9 cellular contexts compared by ENCODE assay signal in genomic region chr10:22322663-22323160, GRCh38. TPM values are rescaled to one million over a fixed set of nuclear protein-coding genes. Genes with fewer than 3 reads are reported as not detected.
DNase-seq lines count a peak whose midpoint lies in the region; ATAC-seq lines count a peak whose summit lies in the region.
"Had no signal": no experiment of that assay in that cellular context is flagged by ENCODE, and none has a peak within 500 bp of the region (broad histone marks: within the 10 kb centered on the region; RNA-seq: fewer than 3 reads in every experiment).

No MANE protein-coding gene starts in this region.

- H3K9me3 Mint-ChIP-seq in activated CD4-positive, alpha-beta memory T cell treated with anti-CD3 and anti-CD28 coated beads, Interleukin-2, amount 10 ng/mL, durations not matched to agents 7 days and 5 days, result no peaks in the 10 kb centered on the region
- no peaks in the 10 kb centered on the region for H3K9me3 Mint-ChIP-seq in stimulated activated naive B cell treated with anti-CD40 and anti-IgM and Interleukin-4, amounts not matched to agents 10 μg/mL and 1 μg/mL and 100 μg/mL, for 72 hours

- H3K9me3 ChIP-seq in iPS-20b (ENCODE audit: insufficient read depth, low read depth, low read length), result no peaks in the 10 kb centered on the region

- peaks cover 32% of the 10 kb centered on the region for H3K27me3 Mint-ChIP-seq in activated CD4-positive, alpha-beta memory T cell treated with anti-CD3 and anti-CD28 coated beads, Interleukin-2, amount 10 ng/mL, durations not matched to agents 7 days and 5 days
- no peaks in the 10 kb centered on the region for H3K27me3 Mint-ChIP-seq in stimulated activated naive B cell treated with anti-CD40 and anti-IgM and Interleukin-4, amounts not matched to agents 10 μg/mL and 1 μg/mL and 100 μg/mL, for 72 hours

- H3K4me3 Mint-ChIP-seq in activated CD4-positive, alpha-beta memory T cell treated with anti-CD3 and anti-CD28 coated beads, Interleukin-2, amount 10 ng/mL, durations not matched to agents 7 days and 5 days, result peak overlapping the region; percentile 82
- H3K4me3 Mint-ChIP-seq in stimulated activated naive B cell treated with anti-CD40 and anti-IgM and Interleukin-4, amounts not matched to agents 10 μg/mL and 1 μg/mL and 100 μg/mL, for 72 hours, result peak overlapping the region; percentile 87 to 91

- CTCF ChIA-PET in activated CD4-positive, alpha-beta memory T cell treated with anti-CD3 and anti-CD28 coated beads, Interleukin-2, amount 10 ng/mL, durations not matched to agents 7 days and 5 days (lab: Charles Lee), result interaction anchor here (0.6 to 1.5 kb wide), 3 partner anchors 18 to 827 kb away, joined by 3 to 6 read pairs (median 3); no protein-coding TSS in a partner anchor

- POLR2A ChIA-PET in activated CD4-positive, alpha-beta memory T cell treated with anti-CD3 and anti-CD28 coated beads, Interleukin-2, amount 10 ng/mL, durations not matched to agents 7 days and 5 days (lab: Charles Lee), result interaction anchor here (1.5 to 2.5 kb wide), 6 partner anchors 10 to 319 kb away, joined by 6 to 13 read pairs (median 6); partner anchors contain the start of gene DNAJC1

- H3K27ac ChIP-seq in iPS-20b (ENCODE audit: low read length), result no peak overlapping the region
- H3K27ac ChIP-seq: 22Rv1 had no signal

- H3K4me3 ChIP-seq in iPS-20b (ENCODE audit: low read length), result peak overlapping the region; percentile 56

- DNase-seq in DMS53 (lab: John Stamatoyannopoulos, UW) (peak; percentile 46), DMS53 treated with DMSO at 0.1 percent for 48 hours (lab: John Stamatoyannopoulos, UW; ENCODE audit: unreplicated experiment) (no peak), NCI-H1417 (lab: John Stamatoyannopoulos, UW) (no peak)
- DNase-seq in activated CD4-positive, alpha-beta memory T cell treated with anti-CD3 and anti-CD28 coated beads, Interleukin-2, amount 10 ng/mL, durations not matched to agents 7 days and 5 days, result no peak
- DNase-seq in stimulated activated naive B cell treated with anti-CD40 and anti-IgM and Interleukin-4, amounts not matched to agents 10 μg/mL and 1 μg/mL and 100 μg/mL, for 72 hours, result no peak
- DNase-seq in stimulated activated CD4-positive, alpha-beta T cell treated with anti-CD3 and anti-CD28 coated beads, Interleukin-15, amount 100 ng/mL, for 24 hours, result no peak

- peaks cover 48% of the 10 kb centered on the region for H3K36me3 Mint-ChIP-seq in activated CD4-positive, alpha-beta memory T cell treated with anti-CD3 and anti-CD28 coated beads, Interleukin-2, amount 10 ng/mL, durations not matched to agents 7 days and 5 days (ENCODE audit: low read depth)
- peaks cover 1 to 12% of the 10 kb centered on the region in 2 donors for H3K36me3 Mint-ChIP-seq in stimulated activated naive B cell treated with anti-CD40 and anti-IgM and Interleukin-4, amounts not matched to agents 10 μg/mL and 1 μg/mL and 100 μg/mL, for 72 hours

- ATAC-seq in stimulated activated naive B cell treated with anti-CD40 and anti-IgM and Interleukin-4, amounts not matched to agents 10 μg/mL and 1 μg/mL and 100 μg/mL, for 72 hours (replicated peaks), result no peak
- ATAC-seq in GM18519 (IDR thresholded peaks at IDR 0.05; ENCODE audit: low FRiP score, unreplicated experiment), result no peak

- H3K36me3 ChIP-seq in iPS-20b (ENCODE audit: insufficient read depth, low read depth, low read length), result no peaks in the 10 kb centered on the region

- peak overlapping the region; percentile 19; the same call in 1 of the 2 replicates for H3K9ac ChIP-seq in iPS-20b (ENCODE audit: low read depth, low read length)

- H3K4me1 ChIP-seq in iPS-20b (ENCODE audit: insufficient read depth, low read length), result peaks cover 34% of the 10 kb centered on the region; the same call in 1 of the 2 replicates

- H3K27me3 ChIP-seq in iPS-20b (ENCODE audit: insufficient read depth, low read length), result peaks cover 82% of the 10 kb centered on the region

- peaks cover 67% of the 10 kb centered on the region for H3K4me1 Mint-ChIP-seq in activated CD4-positive, alpha-beta memory T cell treated with anti-CD3 and anti-CD28 coated beads, Interleukin-2, amount 10 ng/mL, durations not matched to agents 7 days and 5 days
- H3K4me1 Mint-ChIP-seq in stimulated activated naive B cell treated with anti-CD40 and anti-IgM and Interleukin-4, amounts not matched to agents 10 μg/mL and 1 μg/mL and 100 μg/mL, for 72 hours, result peaks cover 28 to 57% of the 10 kb centered on the region in 2 donors

- H3K27ac Mint-ChIP-seq in activated CD4-positive, alpha-beta memory T cell treated with anti-CD3 and anti-CD28 coated beads, Interleukin-2, amount 10 ng/mL, durations not matched to agents 7 days and 5 days, result peak overlapping the region; percentile 49
- H3K27ac Mint-ChIP-seq in stimulated activated naive B cell treated with anti-CD40 and anti-IgM and Interleukin-4, amounts not matched to agents 10 μg/mL and 1 μg/mL and 100 μg/mL, for 72 hours, result peak overlapping the region; percentile 96

RNA-seq across cellular contexts. Expression of gene BMI1, which starts 1.8 kb away (rescaled TPM):
- 10 to 100 TPM; 64.0 to 66.5 TPM for total RNA-seq in activated CD4-positive, alpha-beta memory T cell treated with anti-CD3 and anti-CD28 coated beads, Interleukin-2, amount 10 ng/mL, durations not matched to agents 7 days and 5 days

RNA-seq across cellular contexts. Expression of gene COMMD3, which starts 6.5 kb away (rescaled TPM):
- 10 to 100 TPM; 82.6 to 97.0 TPM for total RNA-seq in activated CD4-positive, alpha-beta memory T cell treated with anti-CD3 and anti-CD28 coated beads, Interleukin-2, amount 10 ng/mL, durations not matched to agents 7 days and 5 days

RNA-seq across cellular contexts. Expression of gene SPAG6, which starts 22.6 kb away (rescaled TPM):
- 1 to 10 TPM; 1.2 to 1.4 TPM for total RNA-seq in activated CD4-positive, alpha-beta memory T cell treated with anti-CD3 and anti-CD28 coated beads, Interleukin-2, amount 10 ng/mL, durations not matched to agents 7 days and 5 days
